13 cellular contexts compared by ENCODE assay signal in genomic region chr1:95013948-95014574, GRCh38. TPM values are rescaled to one million over a fixed set of nuclear protein-coding genes. Genes with fewer than 3 reads are reported as not detected.
DNase-seq lines count a peak whose midpoint lies in the region; ATAC-seq, FAIRE-seq and TF ChIP-seq lines count a peak whose summit lies in the region.
"Had no signal": no experiment of that assay in that cellular context is flagged by ENCODE, and none has a peak within 500 bp of the region (broad histone marks: within the 10 kb centered on the region; RNA-seq: fewer than 3 reads in every experiment).

No MANE protein-coding gene starts in this region.

- DNase-seq in NCI-H1417 (lab: John Stamatoyannopoulos, UW) (peak in 2 of 3 experiments; percentile 11 to 57), NCI-H1417 treated with DMSO at 0.1 percent for 48 hours (lab: John Stamatoyannopoulos, UW) (no peak), medulla oblongata (ENCODE audit: extremely low spot score) (peak; percentile 58), tibial nerve (ENCODE audit: low spot score in 2 of 2) (no peak), NOMO-1 (lab: John Stamatoyannopoulos, UW; ENCODE audit: unreplicated experiment in 2 of 2) (no peak)
- DNase-seq: Karpas-422, T-helper 2 cell had no signal

- H3K36me3 ChIP-seq in tibial nerve = no peaks in the 10 kb centered on the region

- TF ChIP-seq EP300 in tibial nerve (IDR thresholded peaks at IDR 0.05) = peak; percentile 38 to 72

- peaks cover 0 to 53% (median 14%) of the 10 kb centered on the region in 4 donors for H3K4me1 ChIP-seq in tibial nerve

- no peak for ATAC-seq in GM21447 (IDR thresholded peaks at IDR 0.05; ENCODE audit: unreplicated experiment)
- no peak for ATAC-seq in GM19452 (IDR thresholded peaks at IDR 0.05; ENCODE audit: unreplicated experiment)
- ATAC-seq: esophagus mucosa had no signal

- no peak for TF ChIP-seq CTCF in tibial nerve (IDR thresholded peaks at IDR 0.05)

- peak overlapping the region in 3 of 4 donors; percentile 60 to 85 (median 79) for H3K27ac ChIP-seq in tibial nerve

- H3K4me3 ChIP-seq in tibial nerve = no peak overlapping the region
- H3K4me3 ChIP-seq: GM23338 had no signal

- H3K27me3 ChIP-seq in tibial nerve = no peaks in the 10 kb centered on the region

- H3K9me3 ChIP-seq in tibial nerve = no peaks in the 10 kb centered on the region

- FAIRE-seq in endometrium (lab: Jason Lieb, UNC) = peak; percentile 66
- FAIRE-seq: astrocyte had no signal

- 24 to 32% methylated on average over 2 of the region's 2 CpGs for WGBS in tibial nerve, 2 donors

- no peak for TF ChIP-seq POLR2A in tibial nerve (IDR thresholded peaks at IDR 0.05)

RNA-seq across cellular contexts. Expression of gene ALG14, which starts 58.7 kb away (rescaled TPM):
- total RNA-seq in tibial nerve = 1 to 10 TPM; 1.1 to 1.6 (median 1.5) TPM

Comparison
In these comparisons a context has a peak if more than half of its experiments do, and no peak if none do; other contexts are left out.
1. DNase-seq: peak in NCI-H1417 (2 of 3) and medulla oblongata (single experiment); none in NCI-H1417 treated with DMSO at 0.1 percent for 48 hours (single experiment), tibial nerve (0 of 2) and NOMO-1 (0 of 2).